ENCODE assay signal across 8 cellular contexts in genomic region chr10:30671011-30671616, GRCh38. TPM values are rescaled to one million over a fixed set of nuclear protein-coding genes. Genes with fewer than 3 reads are reported as not detected.
DNase-seq lines count a peak whose midpoint lies in the region; ATAC-seq and TF ChIP-seq lines count a peak whose summit lies in the region.

No MANE protein-coding gene starts in this region.

- no CpG with 5 or more reads among the region's 11 CpGs for WGBS in trophoblast cell (ENCODE audit: extremely low coverage, insufficient coverage, insufficient read length)

- CTCF ChIA-PET in HCT116 (lab: Charles Lee) = interaction anchor here (0.8 to 2.3 kb wide), 13 partner anchors 10 to 286 kb away, joined by 3 to 14 read pairs (median 6); no protein-coding TSS in a partner anchor

- H3K4me1 ChIP-seq in HCT116 (ENCODE audit: control insufficient read depth in 1 of 2, insufficient read depth in 2 of 2, low read length in 2 of 2) (no peaks in the 10 kb centered on the region), trophoblast cell (ENCODE audit: control insufficient read depth in 1 of 2, insufficient read depth in 2 of 2, low read length in 2 of 2) (no peaks in the 10 kb centered on the region)

- no peak overlapping the region for H3K4ac ChIP-seq in trophoblast cell (ENCODE audit: low read depth, low read length)

- peak overlapping the region; percentile 63 for H3K4me3 Mint-ChIP-seq in activated T-cell treated with anti-CD3 and anti-CD28 coated beads, Interleukin-2, amount 50 U/mL, for 4 hours

- H3K36me3 ChIP-seq in HCT116 (ENCODE audit: control insufficient read depth in 1 of 2, insufficient read depth in 2 of 2, low read length in 2 of 2) (no peaks in the 10 kb centered on the region), trophoblast cell (ENCODE audit: control insufficient read depth in 1 of 2, insufficient read depth in 2 of 2, low read length in 2 of 2) (no peaks in the 10 kb centered on the region)

- H3K9me2 ChIP-seq in HCT116 (ENCODE audit: insufficient read depth) = no peaks in the 10 kb centered on the region

- no peak overlapping the region for H2AK5ac ChIP-seq in trophoblast cell (ENCODE audit: low read length)

- no peaks in the 10 kb centered on the region for H3K79me2 ChIP-seq in HCT116 (ENCODE audit: insufficient read depth, low read length)
- H3K79me2 ChIP-seq in trophoblast cell (ENCODE audit: control insufficient read depth, insufficient read depth, low read length, poor library complexity) = no peaks in the 10 kb centered on the region

- H3K36me3 Mint-ChIP-seq in activated T-cell treated with anti-CD3 and anti-CD28 coated beads, Interleukin-2, amount 50 U/mL, for 4 hours (ENCODE audit: insufficient read depth) = no peaks in the 10 kb centered on the region

- H3K27me3 ChIP-seq in HCT116 (ENCODE audit: insufficient read depth, low read length) (no peaks in the 10 kb centered on the region), trophoblast cell (ENCODE audit: insufficient read depth, low read length) (no peaks in the 10 kb centered on the region)

- no peak overlapping the region for H3K14ac ChIP-seq in trophoblast cell (ENCODE audit: low read length)

- H3K4me2 ChIP-seq in HCT116 (ENCODE audit: low read length) (peak overlapping the region; percentile 59), trophoblast cell (ENCODE audit: low read length) (no peak overlapping the region)

- peaks cover 10% of the 10 kb centered on the region for H3K27me3 Mint-ChIP-seq in activated T-cell treated with anti-CD3 and anti-CD28 coated beads, Interleukin-2, amount 50 U/mL, for 4 hours (ENCODE audit: low read depth)

- no peak overlapping the region for H4K12ac ChIP-seq in trophoblast cell (ENCODE audit: low read depth, low read length)

- no peak overlapping the region for H3K9ac ChIP-seq in HCT116 (ENCODE audit: low read length)
- H3K9ac ChIP-seq in trophoblast cell (ENCODE audit: low read length) = no peak overlapping the region

- DNase-seq in NOMO-1 (lab: John Stamatoyannopoulos, UW; ENCODE audit: unreplicated experiment in 2 of 2) = peak; percentile 26 to 63
- DNase-seq in NOMO-1 treated with dmso at 0.1 percent for 144 hours (lab: John Stamatoyannopoulos, UW; ENCODE audit: unreplicated experiment) = no peak
- DNase-seq in HCT116 (ENCODE audit: low read depth, low spot score) = peak; percentile 65
- DNase-seq in NCI-H446 treated with DMSO at 0.1 percent for 48 hours (lab: John Stamatoyannopoulos, UW) = peak; percentile 34
- no peak for DNase-seq in activated T-cell treated with anti-CD3 and anti-CD28 coated beads, Interleukin-2, amount 50 U/mL, for 4 hours
- peak; percentile 36 for DNase-seq in germinal center (ENCODE audit: low spot score)
- DNase-seq in trophoblast cell = peak; percentile 73 to 94
- DNase-seq in stimulated activated naive CD4-positive, alpha-beta T cell treated with Interleukin-2 at 50 U/mL for 16 hours (lab: John Stamatoyannopoulos, UW) = no peak

- no peaks in the 10 kb centered on the region for H3K79me1 ChIP-seq in trophoblast cell (ENCODE audit: low read length)

- H3K4me1 Mint-ChIP-seq in activated T-cell treated with anti-CD3 and anti-CD28 coated beads, Interleukin-2, amount 50 U/mL, for 4 hours (ENCODE audit: low read depth) = peaks cover 4% of the 10 kb centered on the region

- no peaks in the 10 kb centered on the region for H3K9me3 Mint-ChIP-seq in activated T-cell treated with anti-CD3 and anti-CD28 coated beads, Interleukin-2, amount 50 U/mL, for 4 hours

- intact Hi-C loops in HCT116 (cut with micrococcal nuclease) = no loop called here

- no peaks in the 10 kb centered on the region for H3K9me3 ChIP-seq in HCT116 (ENCODE audit: control insufficient read depth in 1 of 2, insufficient read depth in 1 of 2, low read depth in 1 of 2, low read length in 2 of 2)
- no peaks in the 10 kb centered on the region for H3K9me3 ChIP-seq in trophoblast cell (ENCODE audit: insufficient read depth, low read depth, low read length)

- no peak overlapping the region for H3K27ac ChIP-seq in HCT116 (ENCODE audit: low read depth, low read length)
- no peak overlapping the region for H3K27ac ChIP-seq in trophoblast cell (ENCODE audit: low read depth, low read length)

- TF ChIP-seq CTCF in HCT116 (IDR thresholded peaks at IDR 0.05 in 2 of 3, conservative IDR thresholded peaks at IDR 0.05 in 1 of 3; ENCODE audit: borderline replicate concordance in 1 of 3, insufficient read depth in 1 of 3, low read depth in 2 of 3, low read length in 2 of 3) = peak; percentile 56 to 72 (median 68); a peak in 5 of 6 replicates

- ATAC-seq in HCT116 = peak; percentile 93
- ATAC-seq in activated T-cell treated with anti-CD3 and anti-CD28 coated beads, Interleukin-2, amount 50 U/mL, for 4 hours = peak in 1 of 2 donors; percentile 46

- no peak overlapping the region for H4K91ac ChIP-seq in trophoblast cell (ENCODE audit: low read depth, low read length)

- H3K4me3 ChIP-seq in HCT116 (replicated peaks in 1 of 2; ENCODE audit: low read depth in 1 of 2, low read length in 2 of 2) (peak overlapping the region; percentile 18 to 40; a peak in 3 of 4 replicates), trophoblast cell (ENCODE audit: low read depth, low read length) (no peak overlapping the region)

- H2BK120ac ChIP-seq in trophoblast cell (ENCODE audit: insufficient read depth, low read length, poor library complexity) = no peak overlapping the region

- TF ChIP-seq POLR2A in HCT116 (IDR thresholded peaks at IDR 0.05; ENCODE audit: borderline replicate concordance, extremely low read depth, insufficient read depth, insufficient read length) = no peak

- BruUV-seq in HCT116 (replicated peaks; lab: Mats Ljungman, UMichigan) = no TSS peak

- no peak overlapping the region for H3K23ac ChIP-seq in trophoblast cell (ENCODE audit: low read length)

- RAD21 ChIA-PET in HCT116 (lab: Charles Lee; ENCODE audit: low non-redundant PET in 1 of 2, low total read pairs in 2 of 2, uncharacterized antibody in 2 of 2, unreplicated experiment in 2 of 2) = interaction anchor here in 1 of 2 experiments (1.3 kb wide), 1 partner anchor 17 kb away, joined by 5 read pairs; no protein-coding TSS in a partner anchor

- POLR2A ChIA-PET in HCT116 (lab: Charles Lee) = interaction anchor here (1.0 kb wide), 1 partner anchor 1089 kb away, joined by 3 read pairs; no protein-coding TSS in a partner anchor

- no peak overlapping the region for H4K8ac ChIP-seq in trophoblast cell (ENCODE audit: low read depth, low read length)

- H2AFZ ChIP-seq in HCT116 (ENCODE audit: low read depth, low read length, poor library complexity, severe bottlenecking) (peak overlapping the region; percentile 90), trophoblast cell (ENCODE audit: insufficient read depth, low read length, poor library complexity) (no peak overlapping the region)

- H4K20me1 ChIP-seq in HCT116 (ENCODE audit: insufficient read depth) = no peaks in the 10 kb centered on the region

- TF ChIP-seq RAD21 in HCT116 (IDR thresholded peaks at IDR 0.05; ENCODE audit: low read depth) = peak; percentile 73

- H3K18ac ChIP-seq in trophoblast cell (ENCODE audit: low read length) = no peak overlapping the region

- H2BK5ac ChIP-seq in trophoblast cell (ENCODE audit: low read depth, low read length, poor library complexity) = no peak overlapping the region

- H2BK12ac ChIP-seq in trophoblast cell (ENCODE audit: low read length) = no peak overlapping the region

TF ChIP-seq in HCT116, 20 proteins besides CTCF, POLR2A, EP300 and RAD21:
- no peak for TF ChIP-seq ELF1 (IDR thresholded peaks at IDR 0.05; ENCODE audit: borderline replicate concordance, low read depth)
- TF ChIP-seq EZH2 (IDR thresholded peaks at IDR 0.05) = no peak
- no peak for TF ChIP-seq TCF7L2 (IDR thresholded peaks at IDR 0.05; ENCODE audit: borderline replicate concordance, extremely low read depth, insufficient read depth, insufficient read length)
- no peak for TF ChIP-seq FOSL1 (IDR thresholded peaks at IDR 0.05; ENCODE audit: low read depth)
- no peak for TF ChIP-seq SIN3A (IDR thresholded peaks at IDR 0.05; ENCODE audit: low read depth)

RNA-seq across cellular contexts. Expression of gene LYZL2, which starts 41.6 kb away (rescaled TPM):
- not detected for total RNA-seq in HCT116 (2021; ENCODE audit: unreplicated experiment)
- polyA plus RNA-seq in HCT116 (2012) = not detected in 2 replicates
- not detected for total RNA-seq in activated T-cell treated with anti-CD3 and anti-CD28 coated beads, Interleukin-2, amount 50 U/mL, for 4 hours
- not detected in 2 replicates for polyA plus RNA-seq in trophoblast cell (2013)

Comparison
In these comparisons a context has a peak if more than half of its experiments do, and no peak if none do; other contexts are left out.
1. DNase-seq: peak in NOMO-1 (2 of 2), HCT116 (single experiment), NCI-H446 treated with DMSO at 0.1 percent for 48 hours (single experiment), germinal center (single experiment) and trophoblast cell (2 of 2); none in NOMO-1 treated with dmso at 0.1 percent for 144 hours (single experiment), activated T-cell treated with anti-CD3 and anti-CD28 coated beads, Interleukin-2, amount 50 U/mL, for 4 hours (single experiment) and stimulated activated naive CD4-positive, alpha-beta T cell treated with Interleukin-2 at 50 U/mL for 16 hours (single experiment).